In genomic region chr13:99378985-99379734, GRCh38 we compare ENCODE assay signal across 17 cellular contexts.
A peak's percentile ranks its signal among the peaks of the same experiment; 100 is the strongest.
DNase-seq lines count a peak whose midpoint lies in the region; ATAC-seq lines count a peak whose summit lies in the region.
"Had no signal": no experiment of that assay in that cellular context is flagged by ENCODE, and none has a peak within 500 bp of the region (broad histone marks: within the 10 kb centered on the region; RNA-seq: fewer than 3 reads in every experiment).

No MANE protein-coding gene starts in this region.

- peaks cover 50% of the 10 kb centered on the region for H3K36me3 Mint-ChIP-seq in activated CD4-positive, alpha-beta memory T cell treated with anti-CD3 and anti-CD28 coated beads, Interleukin-2, amount 10 ng/mL, durations not matched to agents 7 days and 5 days (ENCODE audit: low read depth)
- H3K36me3 Mint-ChIP-seq in activated CD4-positive, alpha-beta memory T cell treated with anti-CD3 and anti-CD28 coated beads for 36 hours = peaks cover 44% of the 10 kb centered on the region
- peaks cover 8% of the 10 kb centered on the region for H3K36me3 Mint-ChIP-seq in IgD-negative memory B cell
- H3K36me3 Mint-ChIP-seq in effector memory CD8-positive, alpha-beta T cell (ENCODE audit: insufficient read depth) = peaks cover 55% of the 10 kb centered on the region
- peaks cover 0 to 35% (median 25%) of the 10 kb centered on the region in 3 donors for H3K36me3 Mint-ChIP-seq in naive thymus-derived CD8-positive, alpha-beta T cell

- CTCF ChIA-PET in activated CD4-positive, alpha-beta memory T cell treated with anti-CD3 and anti-CD28 coated beads, Interleukin-2, amount 10 ng/mL, durations not matched to agents 7 days and 5 days (lab: Charles Lee) = interaction anchor here (1.1 kb wide), 1 partner anchor 55 kb away, joined by 3 read pairs; no protein-coding TSS in a partner anchor
- CTCF ChIA-PET in activated CD4-positive, alpha-beta memory T cell treated with anti-CD3 and anti-CD28 coated beads for 36 hours (lab: Charles Lee) = interaction anchor here (1.2 to 2.3 kb wide), 3 partner anchors 12 to 81 kb away, joined by 3 to 13 read pairs (median 3); no protein-coding TSS in a partner anchor

- DNase-seq in activated CD4-positive, alpha-beta memory T cell treated with anti-CD3 and anti-CD28 coated beads, Interleukin-2, amount 10 ng/mL, durations not matched to agents 7 days and 5 days = peak; percentile 11
- DNase-seq in activated CD4-positive, alpha-beta memory T cell treated with anti-CD3 and anti-CD28 coated beads for 36 hours = no peak
- no peak for DNase-seq in effector memory CD8-positive, alpha-beta T cell
- no peak for DNase-seq in naive thymus-derived CD8-positive, alpha-beta T cell
- DNase-seq in stimulated activated naive CD8-positive, alpha-beta T cell treated with anti-CD3 and anti-CD28 coated beads, Interleukin-15, Interleukin-2, amounts not matched to agents 100 U/mL and 50 U/mL, for 24 hours = no peak
- DNase-seq: activated CD4-positive, alpha-beta T cell treated with anti-CD3 and anti-CD28 coated beads, Interleukin-2, amount 50 U/mL, for 1 hour; activated naive CD4-positive, alpha-beta T cell treated with anti-CD3 and anti-CD28 coated beads, Interleukin-2, amount 10 ng/mL, durations not matched to agents 7 days and 5 days; EL; left ventricle myocardium superior; NCI-H1694; NCI-H2227 treated with DMSO at 0.1 percent for 48 hours; occipital lobe; transverse colon had no signal

- no peaks in the 10 kb centered on the region for H3K27me3 Mint-ChIP-seq in activated CD4-positive, alpha-beta memory T cell treated with anti-CD3 and anti-CD28 coated beads, Interleukin-2, amount 10 ng/mL, durations not matched to agents 7 days and 5 days
- H3K27me3 Mint-ChIP-seq in activated CD4-positive, alpha-beta memory T cell treated with anti-CD3 and anti-CD28 coated beads for 36 hours = no peaks in the 10 kb centered on the region
- H3K27me3 Mint-ChIP-seq in IgD-negative memory B cell = peaks cover 4% of the 10 kb centered on the region
- no peaks in the 10 kb centered on the region for H3K27me3 Mint-ChIP-seq in effector memory CD8-positive, alpha-beta T cell
- no peaks in the 10 kb centered on the region for H3K27me3 Mint-ChIP-seq in naive thymus-derived CD8-positive, alpha-beta T cell
- H3K27me3 Mint-ChIP-seq: activated naive CD4-positive, alpha-beta T cell treated with anti-CD3 and anti-CD28 coated beads, Interleukin-2, amount 10 ng/mL, durations not matched to agents 7 days and 5 days had no signal

- H3K9me3 Mint-ChIP-seq in activated CD4-positive, alpha-beta memory T cell treated with anti-CD3 and anti-CD28 coated beads, Interleukin-2, amount 10 ng/mL, durations not matched to agents 7 days and 5 days = no peaks in the 10 kb centered on the region
- H3K9me3 Mint-ChIP-seq in activated CD4-positive, alpha-beta memory T cell treated with anti-CD3 and anti-CD28 coated beads for 36 hours = no peaks in the 10 kb centered on the region
- no peaks in the 10 kb centered on the region for H3K9me3 Mint-ChIP-seq in IgD-negative memory B cell
- no peaks in the 10 kb centered on the region for H3K9me3 Mint-ChIP-seq in effector memory CD8-positive, alpha-beta T cell
- H3K9me3 Mint-ChIP-seq in naive thymus-derived CD8-positive, alpha-beta T cell = no peaks in the 10 kb centered on the region
- H3K9me3 Mint-ChIP-seq: activated naive CD4-positive, alpha-beta T cell treated with anti-CD3 and anti-CD28 coated beads, Interleukin-2, amount 10 ng/mL, durations not matched to agents 7 days and 5 days; stimulated activated effector memory CD8-positive, alpha-beta T cell treated with anti-CD3 and anti-CD28 coated beads, Interleukin-12 subunit alpha, Interleukin-12 subunit beta, amount 100 ng/mL, for 72 hours had no signal

- intact Hi-C loops in activated CD4-positive, alpha-beta memory T cell treated with anti-CD3 and anti-CD28 coated beads for 36 hours (cut with micrococcal nuclease) = no loop called here

- peaks cover 85% of the 10 kb centered on the region for H3K4me1 Mint-ChIP-seq in activated CD4-positive, alpha-beta memory T cell treated with anti-CD3 and anti-CD28 coated beads, Interleukin-2, amount 10 ng/mL, durations not matched to agents 7 days and 5 days
- H3K4me1 Mint-ChIP-seq in activated CD4-positive, alpha-beta memory T cell treated with anti-CD3 and anti-CD28 coated beads for 36 hours (ENCODE audit: low read depth) = peaks cover 84% of the 10 kb centered on the region
- peaks cover 56 to 86% (median 68%) of the 10 kb centered on the region in 3 donors for H3K4me1 Mint-ChIP-seq in IgD-negative memory B cell
- H3K4me1 Mint-ChIP-seq in effector memory CD8-positive, alpha-beta T cell (ENCODE audit: low read depth in 2 of 2) = peaks cover 64 to 72% of the 10 kb centered on the region in 2 donors
- peaks cover 61 to 97% (median 92%) of the 10 kb centered on the region in 4 donors for H3K4me1 Mint-ChIP-seq in naive thymus-derived CD8-positive, alpha-beta T cell

- ATAC-seq in effector memory CD8-positive, alpha-beta T cell (replicated peaks) = no peak
- ATAC-seq in naive thymus-derived CD8-positive, alpha-beta T cell = no peak
- no peak for ATAC-seq in HG02852 (IDR thresholded peaks at IDR 0.05; ENCODE audit: unreplicated experiment)
- ATAC-seq in stimulated activated naive CD8-positive, alpha-beta T cell treated with anti-CD3 and anti-CD28 coated beads, Interleukin-15, Interleukin-2, amounts not matched to agents 100 U/mL and 50 U/mL, for 24 hours = no peak
- ATAC-seq in HG03565 (IDR thresholded peaks at IDR 0.05; ENCODE audit: unreplicated experiment) = no peak
- ATAC-seq: left ventricle myocardium superior; stimulated activated effector memory CD8-positive, alpha-beta T cell treated with anti-CD3 and anti-CD28 coated beads, Interleukin-12 subunit alpha, Interleukin-12 subunit beta, amount 100 ng/mL, for 72 hours had no signal

- H3K27ac Mint-ChIP-seq in activated CD4-positive, alpha-beta memory T cell treated with anti-CD3 and anti-CD28 coated beads, Interleukin-2, amount 10 ng/mL, durations not matched to agents 7 days and 5 days = no peak overlapping the region
- no peak overlapping the region for H3K27ac Mint-ChIP-seq in activated CD4-positive, alpha-beta memory T cell treated with anti-CD3 and anti-CD28 coated beads for 36 hours
- H3K27ac Mint-ChIP-seq in IgD-negative memory B cell = peak overlapping the region; percentile 71 to 90 (median 85)
- peak overlapping the region; percentile 92 to 96 for H3K27ac Mint-ChIP-seq in effector memory CD8-positive, alpha-beta T cell
- peak overlapping the region; percentile 70 to 100 (median 98) for H3K27ac Mint-ChIP-seq in naive thymus-derived CD8-positive, alpha-beta T cell
- H3K27ac Mint-ChIP-seq: stimulated activated effector memory CD8-positive, alpha-beta T cell treated with anti-CD3 and anti-CD28 coated beads, Interleukin-12 subunit alpha, Interleukin-12 subunit beta, amount 100 ng/mL, for 72 hours had no signal

- POLR2A ChIA-PET in activated CD4-positive, alpha-beta memory T cell treated with anti-CD3 and anti-CD28 coated beads, Interleukin-2, amount 10 ng/mL, durations not matched to agents 7 days and 5 days (lab: Charles Lee) = interaction anchor here (1.3 to 1.9 kb wide), 2 partner anchors 27 to 57 kb away, joined by 3 to 7 read pairs; no protein-coding TSS in a partner anchor
- POLR2A ChIA-PET in activated CD4-positive, alpha-beta memory T cell treated with anti-CD3 and anti-CD28 coated beads for 36 hours (lab: Charles Lee) = interaction anchor here (3.1 kb wide), 1 partner anchor 71 kb away, joined by 15 read pairs; the partner anchor contains the start of gene GPR183
- POLR2A ChIA-PET in naive thymus-derived CD8-positive, alpha-beta T cell (lab: Charles Lee) = interaction anchor here (1.5 to 7.8 kb wide), 4 partner anchors 13 to 161 kb away, joined by 3 to 53 read pairs (median 26); no protein-coding TSS in a partner anchor

- no peak overlapping the region for H3K4me3 Mint-ChIP-seq in activated CD4-positive, alpha-beta memory T cell treated with anti-CD3 and anti-CD28 coated beads, Interleukin-2, amount 10 ng/mL, durations not matched to agents 7 days and 5 days
- H3K4me3 Mint-ChIP-seq in activated CD4-positive, alpha-beta memory T cell treated with anti-CD3 and anti-CD28 coated beads for 36 hours = no peak overlapping the region
- peak overlapping the region; percentile 2 to 81 (median 72) for H3K4me3 Mint-ChIP-seq in IgD-negative memory B cell
- peak overlapping the region in 1 of 2 donors; percentile 46 for H3K4me3 Mint-ChIP-seq in effector memory CD8-positive, alpha-beta T cell
- H3K4me3 Mint-ChIP-seq in naive thymus-derived CD8-positive, alpha-beta T cell = peak overlapping the region in 1 of 10 donors; percentile 4
- H3K4me3 Mint-ChIP-seq: activated naive CD4-positive, alpha-beta T cell treated with anti-CD3 and anti-CD28 coated beads, Interleukin-2, amount 10 ng/mL, durations not matched to agents 7 days and 5 days; stimulated activated effector memory CD8-positive, alpha-beta T cell treated with anti-CD3 and anti-CD28 coated beads, Interleukin-12 subunit alpha, Interleukin-12 subunit beta, amount 100 ng/mL, for 72 hours had no signal

Comparison
In these comparisons a context has a peak if more than half of its experiments do, and no peak if none do; other contexts are left out.
1. H3K27ac Mint-ChIP-seq: peak in IgD-negative memory B cell (3 of 3), effector memory CD8-positive, alpha-beta T cell (2 of 2) and naive thymus-derived CD8-positive, alpha-beta T cell (10 of 10); none in activated CD4-positive, alpha-beta memory T cell treated with anti-CD3 and anti-CD28 coated beads, Interleukin-2, amount 10 ng/mL, durations not matched to agents 7 days and 5 days (single experiment) and activated CD4-positive, alpha-beta memory T cell treated with anti-CD3 and anti-CD28 coated beads for 36 hours (single experiment).
2. H3K4me3 Mint-ChIP-seq: peak in IgD-negative memory B cell (4 of 4); none in activated CD4-positive, alpha-beta memory T cell treated with anti-CD3 and anti-CD28 coated beads, Interleukin-2, amount 10 ng/mL, durations not matched to agents 7 days and 5 days (single experiment) and activated CD4-positive, alpha-beta memory T cell treated with anti-CD3 and anti-CD28 coated beads for 36 hours (single experiment).